Comparison of ENCODE assay signal across 17 cellular contexts in genomic region chr22:38335077-38335476, GRCh38. TPM values are rescaled to one million over a fixed set of nuclear protein-coding genes. Genes with fewer than 3 reads are reported as not detected.
A peak's percentile ranks its signal among the peaks of the same experiment; 100 is the strongest.
DNase-seq lines count a peak whose midpoint lies in the region; ATAC-seq lines count a peak whose summit lies in the region.
"Had no signal": no experiment of that assay in that cellular context is flagged by ENCODE, and none has a peak within 500 bp of the region (broad histone marks: within the 10 kb centered on the region; RNA-seq: fewer than 3 reads in every experiment).

No MANE protein-coding gene starts in this region.

- H3K4me3 Mint-ChIP-seq in central memory CD8-positive, alpha-beta T cell: peak overlapping the region; percentile 38

- no peak for ATAC-seq in central memory CD8-positive, alpha-beta T cell (replicated peaks; ENCODE audit: extremely low read depth, poor library complexity, severe bottlenecking)
- no peak for ATAC-seq in HG02840 (IDR thresholded peaks at IDR 0.05; ENCODE audit: low FRiP score, unreplicated experiment)
- ATAC-seq in GM19395 (IDR thresholded peaks at IDR 0.05; ENCODE audit: unreplicated experiment): no peak
- no peak for ATAC-seq in HG03108 (IDR thresholded peaks at IDR 0.05; ENCODE audit: unreplicated experiment)
- ATAC-seq: gastrocnemius medialis; stimulated activated memory B cell treated with anti-CD40 and anti-IgM and Interleukin-4, amounts not matched to agents 10 μg/mL and 1 μg/mL and 100 μg/mL, for 72 hours had no signal

- H3K27ac Mint-ChIP-seq in central memory CD8-positive, alpha-beta T cell (ENCODE audit: low read depth): no peak overlapping the region
- H3K27ac Mint-ChIP-seq: stimulated activated memory B cell treated with anti-CD40 and anti-IgM and Interleukin-4, amounts not matched to agents 10 μg/mL and 1 μg/mL and 100 μg/mL, for 72 hours had no signal

- peak overlapping the region in 5 of 11 experiments; percentile 60 to 80 (median 71); a peak in 5 of 22 replicates for H3K27ac ChIP-seq in BLaER1 treated with 17β-estradiol and CSF1 and Interleukin-3, amounts not matched to agents 10 nM and 100 nM
- H3K27ac ChIP-seq in HUES48 (ENCODE audit: low read depth, low read length): no peak overlapping the region
- no peak overlapping the region for H3K27ac ChIP-seq in mesenchymal stem cell (ENCODE audit: low read length, poor library complexity, severe bottlenecking)
- H3K27ac ChIP-seq in Karpas-422 (ENCODE audit: low read length): no peak overlapping the region
- H3K27ac ChIP-seq: dorsolateral prefrontal cortex, gastrocnemius medialis, parathyroid adenoma, SJSA1 had no signal

- no peak overlapping the region for H2BK15ac ChIP-seq in mesenchymal stem cell (ENCODE audit: low read depth, poor library complexity, severe bottlenecking)

- H3K4me1 ChIP-seq in BLaER1 treated with 17β-estradiol and CSF1 and Interleukin-3, amounts not matched to agents 10 nM and 100 nM: peaks cover 12 to 46% (median 43%) of the 10 kb centered on the region in 10 experiments
- H3K4me1 ChIP-seq in HUES48 (ENCODE audit: control insufficient read depth, insufficient read depth, low read length): peaks cover 30% of the 10 kb centered on the region
- peaks cover 9% of the 10 kb centered on the region for H3K4me1 ChIP-seq in mesenchymal stem cell (ENCODE audit: control insufficient read depth, insufficient read depth, low read depth, low read length)
- H3K4me1 ChIP-seq in Karpas-422 (ENCODE audit: low read length): peaks cover 5% of the 10 kb centered on the region; the same call in 1 of the 2 replicates
- H3K4me1 ChIP-seq: parathyroid adenoma had no signal

- H3K36me3 Mint-ChIP-seq in central memory CD8-positive, alpha-beta T cell (ENCODE audit: insufficient read depth): no peaks in the 10 kb centered on the region
- H3K36me3 Mint-ChIP-seq: stimulated activated memory B cell treated with anti-CD40 and anti-IgM and Interleukin-4, amounts not matched to agents 10 μg/mL and 1 μg/mL and 100 μg/mL, for 72 hours had no signal

- no peak overlapping the region for H3K18ac ChIP-seq in mesenchymal stem cell (ENCODE audit: low read depth in 1 of 2, low read length in 2 of 2)

- no peak overlapping the region for H4K91ac ChIP-seq in mesenchymal stem cell (ENCODE audit: low read length)

- no peaks in the 10 kb centered on the region for H3K9me3 Mint-ChIP-seq in central memory CD8-positive, alpha-beta T cell
- H3K9me3 Mint-ChIP-seq: stimulated activated memory B cell treated with anti-CD40 and anti-IgM and Interleukin-4, amounts not matched to agents 10 μg/mL and 1 μg/mL and 100 μg/mL, for 72 hours had no signal

- H3K23ac ChIP-seq in mesenchymal stem cell (ENCODE audit: low read length in 2 of 2): no peak overlapping the region

- no peaks in the 10 kb centered on the region for H3K36me3 ChIP-seq in BLaER1 treated with 17β-estradiol and CSF1 and Interleukin-3, amounts not matched to agents 10 nM and 100 nM
- no peaks in the 10 kb centered on the region for H3K36me3 ChIP-seq in HUES48 (ENCODE audit: control insufficient read depth, insufficient read depth, low read length)
- H3K36me3 ChIP-seq in mesenchymal stem cell (ENCODE audit: control insufficient read depth in 1 of 2, insufficient read depth in 2 of 2, low read depth in 1 of 2, low read length in 2 of 2): no peaks in the 10 kb centered on the region
- H3K36me3 ChIP-seq in Karpas-422 (ENCODE audit: insufficient read depth, low read length): no peaks in the 10 kb centered on the region
- H3K36me3 ChIP-seq: gastrocnemius medialis, SJSA1, transverse colon had no signal

- H2BK12ac ChIP-seq in mesenchymal stem cell (ENCODE audit: low read length in 2 of 2): no peak overlapping the region

- no peaks in the 10 kb centered on the region for H4K20me1 ChIP-seq in BLaER1 treated with 17β-estradiol and CSF1 and Interleukin-3, amounts not matched to agents 10 nM and 100 nM
- no peaks in the 10 kb centered on the region for H4K20me1 ChIP-seq in Karpas-422 (ENCODE audit: insufficient read depth, low read depth, low read length)

- no peaks in the 10 kb centered on the region for H3K9me3 ChIP-seq in BLaER1 treated with 17β-estradiol and CSF1 and Interleukin-3, amounts not matched to agents 10 nM and 100 nM (replicated peaks in 1 of 11)
- H3K9me3 ChIP-seq in HUES48 (ENCODE audit: control insufficient read depth, insufficient read depth, low read length) (no peaks in the 10 kb centered on the region), mesenchymal stem cell (ENCODE audit: control insufficient read depth, low read length) (no peaks in the 10 kb centered on the region), Karpas-422 (ENCODE audit: low read length) (no peaks in the 10 kb centered on the region)
- H3K9me3 ChIP-seq: gastrocnemius medialis, SJSA1, transverse colon had no signal

- H4K8ac ChIP-seq in mesenchymal stem cell (ENCODE audit: low read length): no peak overlapping the region

- no peak for DNase-seq in central memory CD8-positive, alpha-beta T cell (ENCODE audit: low spot score in 2 of 2)
- DNase-seq in mesenchymal stem cell: peak; percentile 53
- no peak for DNase-seq in Karpas-422
- DNase-seq: activated CD4-positive, alpha-beta T cell treated with anti-CD3 and anti-CD28 coated beads, Interleukin-2, amount 50 U/mL, for 48 hours; activated gamma-delta T cell treated with Interleukin-2 at 50 U/mL for 16 hours; dorsolateral prefrontal cortex; gastrocnemius medialis; small intestine; transverse colon had no signal

- H3K9ac ChIP-seq in BLaER1 treated with 17β-estradiol and CSF1 and Interleukin-3, amounts not matched to agents 10 nM and 100 nM: peak overlapping the region in 1 of 11 experiments; percentile 74; a peak in 1 of 22 replicates
- H3K9ac ChIP-seq in HUES48 (ENCODE audit: low read depth, low read length) (no peak overlapping the region), mesenchymal stem cell (ENCODE audit: low read length) (no peak overlapping the region), Karpas-422 (ENCODE audit: low read length) (no peak overlapping the region)
- H3K9ac ChIP-seq: parathyroid adenoma had no signal

- H3K27me3 ChIP-seq in BLaER1 treated with 17β-estradiol and CSF1 and Interleukin-3, amounts not matched to agents 10 nM and 100 nM: peaks cover 0 to 7% (median 0%) of the 10 kb centered on the region in 11 experiments; a peak in 3 of 22 replicates
- H3K27me3 ChIP-seq in HUES48 (ENCODE audit: control insufficient read depth, insufficient read depth, low read length) (no peaks in the 10 kb centered on the region), mesenchymal stem cell (ENCODE audit: control insufficient read depth in 1 of 2, insufficient read depth in 1 of 2, low read length in 2 of 2) (no peaks in the 10 kb centered on the region), Karpas-422 (ENCODE audit: low read length) (no peaks in the 10 kb centered on the region)
- H3K27me3 ChIP-seq: dorsolateral prefrontal cortex, SJSA1 had no signal

- H3K79me2 ChIP-seq in Karpas-422 (ENCODE audit: low read length): no peaks in the 10 kb centered on the region
- H3K79me2 ChIP-seq: parathyroid adenoma had no signal

- H2AFZ ChIP-seq in mesenchymal stem cell (ENCODE audit: low read depth, low read length) (no peak overlapping the region), Karpas-422 (ENCODE audit: low read length) (no peak overlapping the region)

- H3K4me2 ChIP-seq in BLaER1 treated with 17β-estradiol and CSF1 and Interleukin-3, amounts not matched to agents 10 nM and 100 nM: peak overlapping the region; percentile 84 to 99 (median 94); a peak in 20 of 22 replicates
- H3K4me2 ChIP-seq in mesenchymal stem cell (ENCODE audit: low read length, poor library complexity, severe bottlenecking) (no peak overlapping the region), Karpas-422 (ENCODE audit: low read depth, low read length, poor library complexity, severe bottlenecking) (no peak overlapping the region)

- peak overlapping the region in 1 of 10 experiments; percentile 68; a peak in 1 of 20 replicates for H3K4me3 ChIP-seq in BLaER1 treated with 17β-estradiol and CSF1 and Interleukin-3, amounts not matched to agents 10 nM and 100 nM
- H3K4me3 ChIP-seq in HUES48 (ENCODE audit: low read depth, low read length): peak overlapping the region; percentile 72; the same call in 1 of the 2 replicates
- H3K4me3 ChIP-seq in mesenchymal stem cell (ENCODE audit: insufficient read depth in 1 of 2, low read depth in 1 of 2, low read length in 2 of 2): no peak overlapping the region
- no peak overlapping the region for H3K4me3 ChIP-seq in Karpas-422 (ENCODE audit: low read length)

- H2BK120ac ChIP-seq in mesenchymal stem cell (ENCODE audit: low read depth, low read length): no peak overlapping the region

- no peak overlapping the region for H2AK5ac ChIP-seq in mesenchymal stem cell (ENCODE audit: low read length, severe bottlenecking)

- no peak overlapping the region for H2BK5ac ChIP-seq in mesenchymal stem cell (ENCODE audit: low read depth, low read length, poor library complexity, severe bottlenecking)

- no peak overlapping the region for H3K4ac ChIP-seq in mesenchymal stem cell (ENCODE audit: low read depth in 1 of 2, low read length in 2 of 2)

- no peak overlapping the region for H3K14ac ChIP-seq in mesenchymal stem cell (ENCODE audit: low read length in 2 of 2)

- H3K9me2 ChIP-seq in Karpas-422 (replicated peaks; ENCODE audit: insufficient read depth, low read length): no peaks in the 10 kb centered on the region

- H3K79me1 ChIP-seq in mesenchymal stem cell (replicated peaks; ENCODE audit: low read length, poor library complexity, severe bottlenecking): no peaks in the 10 kb centered on the region

- no peaks in the 10 kb centered on the region for H3K4me1 Mint-ChIP-seq in central memory CD8-positive, alpha-beta T cell

- 95% methylated on average over 2 of the region's 3 CpGs for WGBS in mesenchymal stem cell

- H3K27me3 Mint-ChIP-seq in central memory CD8-positive, alpha-beta T cell: peaks cover 28% of the 10 kb centered on the region
- H3K27me3 Mint-ChIP-seq: stimulated activated memory B cell treated with anti-CD40 and anti-IgM and Interleukin-4, amounts not matched to agents 10 μg/mL and 1 μg/mL and 100 μg/mL, for 72 hours had no signal

RNA-seq across cellular contexts. Expression of gene CSNK1E, which starts 17.8 kb away (rescaled TPM):
- polyA plus RNA-seq in mesenchymal stem cell (2013, experiment 1 of 2): 175 TPM
- 170 TPM for polyA plus RNA-seq in mesenchymal stem cell (2013, experiment 2 of 2)
- total RNA-seq in Karpas-422 (2014; rRNA removed; shearing (Covaris generic); ENCODE audit: low replicate concordance): 193 and 213 TPM in 2 replicates

Comparison
In these comparisons a context has a peak if more than half of its experiments do, and no peak if none do; other contexts are left out.
1. H3K4me2 ChIP-seq: peak in BLaER1 treated with 17β-estradiol and CSF1 and Interleukin-3, amounts not matched to agents 10 nM and 100 nM (11 of 11); none in mesenchymal stem cell (single experiment) and Karpas-422 (single experiment).